In genomic region chr17:46074540-46074939, GRCh38 we compare ENCODE assay signal across 13 cellular contexts.
DNase-seq lines count a peak whose midpoint lies in the region; ATAC-seq, FAIRE-seq and TF ChIP-seq lines count a peak whose summit lies in the region.
"Had no signal": no experiment of that assay in that cellular context is flagged by ENCODE, and none has a peak within 500 bp of the region (broad histone marks: within the 10 kb centered on the region; RNA-seq: fewer than 3 reads in every experiment).

No MANE protein-coding gene starts in this region.

- no peak for TF ChIP-seq POLR2A in A549 (IDR thresholded peaks at IDR 0.05; ENCODE audit: low read length)

- H3K18ac ChIP-seq in mesenchymal stem cell (ENCODE audit: low read depth in 1 of 2, low read length in 2 of 2), result no peak overlapping the region

- no peak for ATAC-seq in A549
- no peak for ATAC-seq in right cardiac atrium

- CTCF ChIA-PET in A549 (lab: Yijun Ruan, JAX) (interaction anchor here (1.4 kb wide), 2 partner anchors 30 to 72 kb away, joined by 4 to 5 read pairs; no protein-coding TSS in a partner anchor), GM10248 (lab: Yijun Ruan, JAX) (no interaction called here)

- no peak overlapping the region for H2BK5ac ChIP-seq in mesenchymal stem cell (ENCODE audit: low read depth, low read length, poor library complexity, severe bottlenecking)

- no peak for DNase-seq in A549 (ENCODE audit: low read depth in 1 of 2, low spot score in 1 of 2)
- DNase-seq in mesenchymal stem cell, result no peak
- no peak for DNase-seq in GM10248 (ENCODE audit: extremely low spot score)
- no peak for DNase-seq in right cardiac atrium
- DNase-seq in C1 segment of cervical spinal cord (lab: John Stamatoyannopoulos, UW), result no peak
- DNase-seq: AML-193; CD4-positive, CD25-positive, alpha-beta regulatory T cell; DMS79; HCEC 1CT had no signal

- FAIRE-seq in A549 (lab: Jason Lieb, UNC), result no peak
- FAIRE-seq: GM12891 had no signal

- no peak overlapping the region for H2AFZ ChIP-seq in ACC112 (ENCODE audit: low read length, unreplicated experiment)
- H2AFZ ChIP-seq in mesenchymal stem cell (ENCODE audit: low read depth, low read length), result no peak overlapping the region

- H3K23ac ChIP-seq in mesenchymal stem cell (ENCODE audit: low read length in 2 of 2), result no peak overlapping the region

- H3K4me3 ChIP-seq in A549 (no peak overlapping the region), ACC112 (ENCODE audit: low read depth, low read length) (no peak overlapping the region), mesenchymal stem cell (ENCODE audit: insufficient read depth in 1 of 2, low read depth in 1 of 2, low read length in 2 of 2) (no peak overlapping the region), right cardiac atrium (ENCODE audit: low read length) (no peak overlapping the region)
- H3K4me3 ChIP-seq: BLaER1 had no signal

- peaks cover 49% of the 10 kb centered on the region for H3K4me1 ChIP-seq in A549
- H3K4me1 ChIP-seq in ACC112 (ENCODE audit: control insufficient read depth, insufficient read depth, low read length, unreplicated experiment), result peaks cover 35% of the 10 kb centered on the region
- H3K4me1 ChIP-seq in mesenchymal stem cell (ENCODE audit: control insufficient read depth, insufficient read depth, low read depth, low read length), result peaks cover 2% of the 10 kb centered on the region
- no peaks in the 10 kb centered on the region for H3K4me1 ChIP-seq in right cardiac atrium (ENCODE audit: control insufficient read depth, insufficient read depth, low read length)
- H3K4me1 ChIP-seq: BLaER1 had no signal

- intact Hi-C loops in right cardiac atrium (cut with DNase I), result no loop called here

- H3K36me3 ChIP-seq in ACC112 (ENCODE audit: insufficient read depth, low read length), result peaks cover 7% of the 10 kb centered on the region
- H3K36me3 ChIP-seq in mesenchymal stem cell (ENCODE audit: control insufficient read depth in 1 of 2, insufficient read depth in 2 of 2, low read depth in 1 of 2, low read length in 2 of 2), result peaks cover 0 to 46% of the 10 kb centered on the region in 2 experiments

- H3K79me1 ChIP-seq in mesenchymal stem cell (replicated peaks; ENCODE audit: low read length, poor library complexity, severe bottlenecking), result peaks cover 6% of the 10 kb centered on the region

- H3K27ac ChIP-seq in A549 (no peak overlapping the region), ACC112 (ENCODE audit: low read depth, low read length) (peak overlapping the region; percentile 82), mesenchymal stem cell (ENCODE audit: low read length, poor library complexity, severe bottlenecking) (peak overlapping the region; percentile 40), right cardiac atrium (ENCODE audit: low read length) (no peak overlapping the region)
- H3K27ac ChIP-seq: BLaER1 had no signal

- H3K9me3 ChIP-seq in A549 (no peaks in the 10 kb centered on the region), mesenchymal stem cell (ENCODE audit: control insufficient read depth, low read length) (no peaks in the 10 kb centered on the region), right cardiac atrium (ENCODE audit: control insufficient read depth, low read length) (no peaks in the 10 kb centered on the region)
- H3K9me3 ChIP-seq: BLaER1 had no signal

- H2BK120ac ChIP-seq in mesenchymal stem cell (ENCODE audit: low read depth, low read length), result no peak overlapping the region

- TF ChIP-seq RAD21 in A549 (conservative IDR thresholded peaks at IDR 0.05 in 1 of 2, IDR thresholded peaks at IDR 0.05 in 1 of 2), result no peak
- no peak for TF ChIP-seq RAD21 in Ishikawa (IDR thresholded peaks at IDR 0.05; ENCODE audit: low read depth)

- H3K9ac ChIP-seq in mesenchymal stem cell (ENCODE audit: low read length), result no peak overlapping the region
- H3K9ac ChIP-seq: BLaER1 had no signal

- no peak overlapping the region for H2BK15ac ChIP-seq in mesenchymal stem cell (ENCODE audit: low read depth, poor library complexity, severe bottlenecking)

- TF ChIP-seq CTCF in A549 (IDR thresholded peaks at IDR 0.05), result no peak
- TF ChIP-seq CTCF in GM10248 (IDR thresholded peaks at IDR 0.05; ENCODE audit: control extremely low read depth, extremely low read depth, low read depth, missing control alignments), result no peak

- H3K27me3 ChIP-seq in ACC112 (ENCODE audit: insufficient read depth, low read length) (no peaks in the 10 kb centered on the region), mesenchymal stem cell (ENCODE audit: control insufficient read depth in 1 of 2, insufficient read depth in 1 of 2, low read length in 2 of 2) (no peaks in the 10 kb centered on the region), right cardiac atrium (ENCODE audit: control insufficient read depth, insufficient read depth) (no peaks in the 10 kb centered on the region)
- H3K27me3 ChIP-seq: BLaER1 had no signal

- no peak overlapping the region for H3K14ac ChIP-seq in mesenchymal stem cell (ENCODE audit: low read length in 2 of 2)

- no peak overlapping the region for H4K8ac ChIP-seq in mesenchymal stem cell (ENCODE audit: low read length)

- H3K79me2 ChIP-seq in ACC112 (ENCODE audit: control insufficient read depth, insufficient read depth, low read length, unreplicated experiment), result peaks cover 34% of the 10 kb centered on the region

- POLR2A ChIA-PET in A549 (lab: Yijun Ruan, JAX), result interaction anchor here (1.1 kb wide), 1 partner anchor 118 kb away, joined by 3 read pairs; the partner anchor contains the start of gene KANSL1
- POLR2A ChIA-PET in GM10248 (lab: Yijun Ruan, JAX), result no interaction called here

- H3K4me2 ChIP-seq in A549 (peak overlapping the region; percentile 75; the same call in 1 of the 3 replicates), mesenchymal stem cell (ENCODE audit: low read length, poor library complexity, severe bottlenecking) (no peak overlapping the region)
- H3K4me2 ChIP-seq: BLaER1 had no signal

- TF ChIP-seq EP300 in A549 (IDR thresholded peaks at IDR 0.05) (no peak), Ishikawa (IDR thresholded peaks at IDR 0.05; ENCODE audit: borderline replicate concordance) (no peak)

- 93% methylated on average over 1 of the region's 1 CpG for whole genome bisulfite sequencing in A549 (ENCODE audit: missing lambda C conversion rate)
- no CpG with 5 or more reads among the region's 1 CpG for WGBS in mesenchymal stem cell
- 98% methylated on average over 1 of the region's 1 CpG for WGBS in right cardiac atrium

- no peak overlapping the region for H2AK5ac ChIP-seq in mesenchymal stem cell (ENCODE audit: low read length, severe bottlenecking)

- H3K4ac ChIP-seq in mesenchymal stem cell (ENCODE audit: low read depth in 1 of 2, low read length in 2 of 2), result no peak overlapping the region

- no peak overlapping the region for H2BK12ac ChIP-seq in mesenchymal stem cell (ENCODE audit: low read length in 2 of 2)

- H4K91ac ChIP-seq in mesenchymal stem cell (ENCODE audit: low read length), result no peak overlapping the region

TF ChIP-seq in A549, 52 proteins besides CTCF, POLR2A, EP300 and RAD21:
- TF ChIP-seq, protein P1, sequence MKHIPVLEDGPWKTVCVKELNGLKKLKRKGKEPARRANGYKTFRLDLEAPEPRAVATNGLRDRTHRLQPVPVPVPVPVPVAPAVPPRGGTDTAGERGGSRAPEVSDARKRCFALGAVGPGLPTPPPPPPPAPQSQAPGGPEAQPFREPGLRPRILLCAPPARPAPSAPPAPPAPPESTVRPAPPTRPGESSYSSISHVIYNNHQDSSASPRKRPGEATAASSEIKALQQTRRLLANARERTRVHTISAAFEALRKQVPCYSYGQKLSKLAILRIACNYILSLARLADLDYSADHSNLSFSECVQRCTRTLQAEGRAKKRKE (CRISPR knock-in tag; IDR thresholded peaks at IDR 0.05; ENCODE audit: low read depth), result no peak
- TF ChIP-seq KDM5A (IDR thresholded peaks at IDR 0.05) (no peak), ZC3H11A (IDR thresholded peaks at IDR 0.05) (peak; percentile 99), CEBPB (IDR thresholded peaks at IDR 0.05) (peak; percentile 42 to 63; a peak in 2 of 4 replicates)

TF ChIP-seq in Ishikawa, 13 proteins besides CTCF, POLR2A, EP300 and RAD21:
- TF ChIP-seq CEBPB (IDR thresholded peaks at IDR 0.05) (peak; percentile 55), FOXM1 (IDR thresholded peaks at IDR 0.05; ENCODE audit: borderline replicate concordance, low read depth) (no peak)

Comparison
In these comparisons a context has a peak if more than half of its experiments do, and no peak if none do; other contexts are left out.
1. H3K27ac ChIP-seq: peak in ACC112 (single experiment) and mesenchymal stem cell (single experiment); none in A549 (0 of 2) and right cardiac atrium (single experiment).